8 cellular contexts compared by ENCODE assay signal in the genomic region with DNA sequence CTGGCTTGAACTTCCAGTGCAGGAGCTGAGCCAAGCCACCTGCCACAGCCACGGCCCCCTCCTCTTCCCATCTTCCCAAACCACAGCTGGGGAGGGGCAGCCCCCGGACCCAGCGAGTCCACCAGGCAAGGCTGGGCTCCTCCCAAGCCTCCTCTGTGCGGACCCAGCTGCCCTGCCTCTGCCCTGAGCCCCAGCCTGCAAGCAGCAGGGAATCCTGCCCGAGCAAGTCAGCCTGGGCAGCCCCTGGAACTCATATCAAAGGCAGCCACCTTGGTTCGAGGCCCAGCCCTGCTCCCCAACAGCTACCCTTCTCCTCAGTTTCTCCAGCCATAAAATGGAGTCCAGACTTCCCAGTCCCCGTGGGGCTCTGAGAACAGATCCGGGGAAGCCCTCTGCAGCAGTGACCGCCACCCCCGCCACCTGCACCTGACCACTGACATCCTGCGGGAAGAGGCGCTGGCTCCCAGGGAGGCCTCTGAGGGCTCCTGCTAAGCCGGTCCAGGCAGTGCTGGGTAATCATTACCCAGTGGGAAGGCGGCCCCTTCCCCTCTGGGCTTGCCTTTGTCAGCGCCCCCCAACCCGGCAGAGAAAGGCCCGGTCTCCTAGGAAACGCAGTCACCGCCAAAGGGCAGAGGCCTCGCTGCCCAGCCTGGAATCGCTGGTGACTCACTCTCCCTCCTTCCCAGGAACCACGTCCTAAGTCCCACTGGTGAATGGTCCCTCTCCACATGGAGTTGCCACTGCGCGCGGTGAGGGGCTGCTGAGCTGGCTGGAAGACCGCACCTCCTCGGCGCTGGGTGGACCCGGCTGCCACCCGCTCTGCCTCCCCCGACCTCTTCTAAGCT. TPM values are rescaled to one million over a fixed set of nuclear protein-coding genes. Genes with fewer than 3 reads are reported as not detected.
A peak's percentile ranks its signal among the peaks of the same experiment; 100 is the strongest.
DNase-seq lines count a peak whose midpoint lies in the region; ATAC-seq, FAIRE-seq and TF ChIP-seq lines count a peak whose summit lies in the region.

No MANE protein-coding gene starts in this region.

- peak overlapping the region; percentile 69 for H3K4me3 ChIP-seq in MG63
- peak overlapping the region; percentile 78 for H3K4me3 ChIP-seq in bronchial epithelial cell (ENCODE audit: low read depth, low read length)

- DNase-seq in DMS53 (lab: John Stamatoyannopoulos, UW): peak; percentile 95
- peak; percentile 84 for DNase-seq in MG63
- DNase-seq in bronchial epithelial cell (ENCODE audit: low read depth): peak; percentile 64
- DNase-seq in left kidney (ENCODE audit: low read depth, low spot score): peak; percentile 93
- peak; percentile 68 for DNase-seq in stromal cell of bone marrow (ENCODE audit: low read depth)
- no peak for DNase-seq in SK-N-DZ (ENCODE audit: low spot score)
- no peak for DNase-seq in NCI-H187 (lab: John Stamatoyannopoulos, UW)

- H3K27me3 ChIP-seq in MG63: no peaks in the 10 kb centered on the region
- H3K27me3 ChIP-seq in bronchial epithelial cell (ENCODE audit: control insufficient read depth, insufficient read depth, low read length): no peaks in the 10 kb centered on the region

- H3K36me3 ChIP-seq in MG63 (no peaks in the 10 kb centered on the region), bronchial epithelial cell (ENCODE audit: control insufficient read depth, insufficient read depth, low read length) (peaks cover 3% of the 10 kb centered on the region)

- no peak for FAIRE-seq in bronchial epithelial cell (lab: Jason Lieb, UNC)

- H3K9me3 ChIP-seq in MG63: no peaks in the 10 kb centered on the region

- no peak for ATAC-seq in HG02623 (IDR thresholded peaks at IDR 0.05; ENCODE audit: unreplicated experiment)

- no peak for TF ChIP-seq CTCF in bronchial epithelial cell (IDR thresholded peaks at IDR 0.05; ENCODE audit: insufficient read depth, low read length, severe bottlenecking)

RNA-seq across cellular contexts. Expression of gene VAV2, which starts 1.5 kb away (rescaled TPM):
- total RNA-seq in MG63 (2014; rRNA removed; shearing (Covaris generic); ENCODE audit: low replicate concordance): 17.3 and 22.8 TPM in 2 replicates
- total RNA-seq in bronchial epithelial cell: 23.0 and 46.6 TPM in 2 replicates
- polyA plus RNA-seq in SK-N-DZ (2014; cell fraction: cytosol; rRNA removed): 17.8 and 20.2 TPM in 2 replicates
- 36.3 and 41.4 TPM in 2 replicates for polyA plus RNA-seq in SK-N-DZ (2014; cell fraction: nucleus; rRNA removed)

RNA-seq across cellular contexts. Expression of gene BRD3OS, which starts 34.7 kb away (rescaled TPM):
- 7.8 and 18.6 TPM in 2 replicates for total RNA-seq in MG63 (2014; rRNA removed; shearing (Covaris generic); ENCODE audit: low replicate concordance)
- 5.6 and 5.8 TPM in 2 replicates for total RNA-seq in bronchial epithelial cell
- polyA plus RNA-seq in SK-N-DZ (2014; cell fraction: cytosol; rRNA removed): 14.3 and 16.5 TPM in 2 replicates
- polyA plus RNA-seq in SK-N-DZ (2014; cell fraction: nucleus; rRNA removed): 8.1 and 14.4 TPM in 2 replicates

Comparison
In these comparisons a context has a peak if more than half of its experiments do, and no peak if none do; other contexts are left out.
1. DNase-seq: peak in DMS53 (single experiment), MG63 (single experiment), bronchial epithelial cell (single experiment), left kidney (single experiment) and stromal cell of bone marrow (single experiment); none in SK-N-DZ (single experiment) and NCI-H187 (0 of 2).